17 cellular contexts compared by ENCODE assay signal in genomic region chr11:128304666-128305485, GRCh38.
DNase-seq lines count a peak whose midpoint lies in the region; ATAC-seq and TF ChIP-seq lines count a peak whose summit lies in the region.
"Had no signal": no experiment of that assay in that cellular context is flagged by ENCODE, and none has a peak within 500 bp of the region (broad histone marks: within the 10 kb centered on the region; RNA-seq: fewer than 3 reads in every experiment).

No MANE protein-coding gene starts in this region.

- no peaks in the 10 kb centered on the region for H4K20me1 ChIP-seq in KMS-11 (ENCODE audit: insufficient read depth)

- H3K36me3 Mint-ChIP-seq in activated naive CD4-positive, alpha-beta T cell treated with anti-CD3 and anti-CD28 coated beads, Interleukin-2, amount 50 U/mL, for 72 hours: peaks cover 11 to 26% of the 10 kb centered on the region in 2 donors
- H3K36me3 Mint-ChIP-seq in natural killer cell: no peaks in the 10 kb centered on the region
- H3K36me3 Mint-ChIP-seq: WTC11 had no signal

- H3K27ac ChIP-seq in KMS-11: peak overlapping the region; percentile 83; the same call in 1 of the 2 replicates
- H3K27ac ChIP-seq in uterus: no peak overlapping the region
- H3K27ac ChIP-seq: 22Rv1, right lobe of liver, testis had no signal

- H3K9me3 Mint-ChIP-seq in activated naive CD4-positive, alpha-beta T cell treated with anti-CD3 and anti-CD28 coated beads, Interleukin-2, amount 50 U/mL, for 72 hours: peaks cover 0 to 7% of the 10 kb centered on the region in 2 donors
- no peaks in the 10 kb centered on the region for H3K9me3 Mint-ChIP-seq in natural killer cell
- H3K9me3 Mint-ChIP-seq: WTC11 had no signal

- intact Hi-C loops in natural killer cell (cut with micrococcal nuclease): loop anchor here (1.0 to 5.0 kb wide), 3 partner anchors 113 to 422 kb away; no protein-coding TSS in a partner anchor
- intact Hi-C loops in uterus (cut with DNase I; ENCODE audit: low total_unique reads): no loop called here
- intact Hi-C loops in Right ventricle myocardium inferior (cut with DNase I): no loop called here

- no peaks in the 10 kb centered on the region for H3K27me3 Mint-ChIP-seq in natural killer cell (ENCODE audit: low read depth in 2 of 2)

- H3K4me1 ChIP-seq in KMS-11 (ENCODE audit: low read depth, poor library complexity, severe bottlenecking) (peaks cover 62% of the 10 kb centered on the region), uterus (no peaks in the 10 kb centered on the region)
- H3K4me1 ChIP-seq: right lobe of liver, testis had no signal

- peak; percentile 18 to 63 for ATAC-seq in activated naive CD4-positive, alpha-beta T cell treated with anti-CD3 and anti-CD28 coated beads, Interleukin-2, amount 50 U/mL, for 72 hours
- peak; percentile 18 to 34 (median 25) for ATAC-seq in natural killer cell
- ATAC-seq in Right ventricle myocardium inferior: no peak
- ATAC-seq: WTC11 had no signal

- no peak overlapping the region for H2AFZ ChIP-seq in KMS-11 (ENCODE audit: low read depth)

- peak in 2 of 3 experiments; percentile 19 to 68 for DNase-seq in NCI-H1417 (lab: John Stamatoyannopoulos, UW)
- DNase-seq in NCI-H1417 treated with DMSO at 0.1 percent for 48 hours (lab: John Stamatoyannopoulos, UW): no peak
- no peak for DNase-seq in activated naive CD4-positive, alpha-beta T cell treated with anti-CD3 and anti-CD28 coated beads, Interleukin-2, amount 50 U/mL, for 72 hours (ENCODE audit: low spot score in 2 of 2)
- DNase-seq in natural killer cell: no peak
- DNase-seq in uterus: no peak
- DNase-seq in Right ventricle myocardium inferior (ENCODE audit: missing footprints): no peak
- no peak for DNase-seq in NCI-H1092 treated with DMSO at 0.1 percent for 48 hours (lab: John Stamatoyannopoulos, UW)
- DNase-seq: BE2C; foreskin fibroblast; MG63; NCI-H2029; right lobe of liver; stimulated activated CD4-positive, alpha-beta T cell treated with anti-CD3 and anti-CD28 coated beads, Interleukin-2, amount 100 ng/mL, for 24 hours; testis had no signal

- peak overlapping the region; percentile 87 for H3K4me3 Mint-ChIP-seq in natural killer cell
- H3K4me3 Mint-ChIP-seq: WTC11 had no signal

- H3K36me3 ChIP-seq in KMS-11 (ENCODE audit: insufficient read depth): no peaks in the 10 kb centered on the region
- H3K36me3 ChIP-seq in uterus: no peaks in the 10 kb centered on the region
- H3K36me3 ChIP-seq: BE2C, MG63, right lobe of liver had no signal

- no peaks in the 10 kb centered on the region for H3K79me2 ChIP-seq in KMS-11 (ENCODE audit: insufficient read depth, low read depth)

- peaks cover 72 to 85% of the 10 kb centered on the region in 2 donors for H3K4me1 Mint-ChIP-seq in natural killer cell

- peak overlapping the region; percentile 87 for H3K4me2 ChIP-seq in KMS-11

- TF ChIP-seq POLR2A in uterus (IDR thresholded peaks at IDR 0.05): no peak

- H3K4me3 ChIP-seq in KMS-11 (IDR thresholded peaks at IDR 0.05; ENCODE audit: insufficient read depth, low read depth, low read length): no peak overlapping the region
- H3K4me3 ChIP-seq in uterus: no peak overlapping the region
- H3K4me3 ChIP-seq: MG63, right lobe of liver, testis had no signal

- H3K9ac ChIP-seq in KMS-11: no peak overlapping the region

- H3K27ac Mint-ChIP-seq in activated naive CD4-positive, alpha-beta T cell treated with anti-CD3 and anti-CD28 coated beads, Interleukin-2, amount 50 U/mL, for 72 hours: peak overlapping the region; percentile 72 to 92
- peak overlapping the region; percentile 96 to 99 for H3K27ac Mint-ChIP-seq in natural killer cell
- H3K27ac Mint-ChIP-seq: WTC11 had no signal

- TF ChIP-seq CTCF in KMS-11 (conservative IDR thresholded peaks at IDR 0.05; ENCODE audit: low read depth, low read length) (no peak), natural killer cell (IDR thresholded peaks at IDR 0.05) (no peak), uterus (IDR thresholded peaks at IDR 0.05) (no peak)

- no peaks in the 10 kb centered on the region for H3K27me3 ChIP-seq in KMS-11 (ENCODE audit: insufficient read depth, low read depth)
- no peaks in the 10 kb centered on the region for H3K27me3 ChIP-seq in uterus
- H3K27me3 ChIP-seq: BE2C, MG63, right lobe of liver, testis had no signal

- H3K9me3 ChIP-seq in uterus: no peaks in the 10 kb centered on the region
- H3K9me3 ChIP-seq: BE2C, MG63, right lobe of liver, testis had no signal

Comparison
In these comparisons a context has a peak if more than half of its experiments do, and no peak if none do; other contexts are left out.
1. DNase-seq: peak in NCI-H1417 (2 of 3); none in NCI-H1417 treated with DMSO at 0.1 percent for 48 hours (single experiment), activated naive CD4-positive, alpha-beta T cell treated with anti-CD3 and anti-CD28 coated beads, Interleukin-2, amount 50 U/mL, for 72 hours (0 of 2), natural killer cell (single experiment), uterus (0 of 2), Right ventricle myocardium inferior (single experiment) and NCI-H1092 treated with DMSO at 0.1 percent for 48 hours (single experiment).